ENCODE assay signal across 1 cellular context in the genomic region with DNA sequence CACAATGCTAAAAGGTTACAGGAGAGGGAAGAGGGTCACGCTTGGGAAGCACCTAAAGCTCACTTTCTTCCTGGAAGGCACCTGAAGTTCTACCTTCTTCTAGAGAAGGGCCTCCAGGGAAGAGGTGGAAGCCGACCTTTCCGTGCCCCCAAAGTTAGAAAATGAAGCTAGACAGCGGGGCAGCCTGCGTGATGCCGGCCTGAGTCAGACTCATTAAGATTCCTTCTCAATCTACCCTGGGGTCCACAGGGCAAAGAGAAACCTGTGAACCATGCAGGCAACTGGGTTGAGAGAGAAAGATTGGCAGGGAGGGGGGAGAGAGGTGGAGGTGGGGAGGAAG.
TF ChIP-seq lines count a peak whose summit lies in the region.

No MANE protein-coding gene starts in this region.

TF ChIP-seq in endothelial cell of umbilical vein, 7 proteins besides CTCF, POLR2A, EP300 and RAD21 (continued from another document):
- no peak for TF ChIP-seq EZH2 (IDR thresholded peaks at IDR 0.05; ENCODE audit: borderline replicate concordance, low read depth, low read length, severe bottlenecking)
- no peak for TF ChIP-seq POLR2AphosphoS5 (IDR thresholded peaks at IDR 0.05; ENCODE audit: insufficient read depth, low read depth, low read length)
- no peak for TF ChIP-seq GATA2 (IDR thresholded peaks at IDR 0.05; ENCODE audit: insufficient read depth, insufficient read length, low read depth, low read length)
